29 cellular contexts compared by ENCODE assay signal in genomic region chr7:143452495-143452894, GRCh38. TPM values are rescaled to one million over a fixed set of nuclear protein-coding genes. Genes with fewer than 3 reads are reported as not detected.
"Had no signal": no experiment of that assay in that cellular context is flagged by ENCODE, and none has a peak within 500 bp of the region (broad histone marks: within the 10 kb centered on the region; RNA-seq: fewer than 3 reads in every experiment).

No MANE protein-coding gene starts in this region.

- H3K9me3 ChIP-seq: gastrocnemius medialis, left ventricle myocardium inferior, sigmoid colon, thoracic aorta had no signal

- H3K27me3 Mint-ChIP-seq: activated CD4-positive, alpha-beta memory T cell treated with anti-CD3 and anti-CD28 coated beads, Interleukin-2, amount 10 ng/mL, durations not matched to agents 7 days and 5 days; activated naive CD4-positive, alpha-beta T cell treated with anti-CD3 and anti-CD28 coated beads, Interleukin-2, amount 10 ng/mL, durations not matched to agents 7 days and 5 days; brain had no signal

- H3K4me1 Mint-ChIP-seq: activated CD4-positive, alpha-beta memory T cell treated with anti-CD3 and anti-CD28 coated beads, Interleukin-2, amount 10 ng/mL, durations not matched to agents 7 days and 5 days; activated CD8-positive, alpha-beta memory T cell treated with anti-CD3 and anti-CD28 coated beads, Interleukin-2, amount 10 ng/mL, durations not matched to agents 7 days and 5 days; activated naive CD4-positive, alpha-beta T cell treated with anti-CD3 and anti-CD28 coated beads, Interleukin-2, amount 10 ng/mL, durations not matched to agents 7 days and 5 days; nephron had no signal

- H3K36me3 ChIP-seq: gastrocnemius medialis, left ventricle myocardium inferior, sigmoid colon, thoracic aorta had no signal

- DNase-seq: activated CD4-positive, alpha-beta memory T cell treated with anti-CD3 and anti-CD28 coated beads, Interleukin-2, amount 10 ng/mL, durations not matched to agents 7 days and 5 days; activated CD4-positive, alpha-beta T cell treated with anti-CD3 and anti-CD28 coated beads for 4 hours; activated CD4-positive, CD25-positive, alpha-beta regulatory T cell; activated CD8-positive, alpha-beta memory T cell treated with anti-CD3 and anti-CD28 coated beads, Interleukin-2, amount 10 ng/mL, durations not matched to agents 7 days and 5 days; activated effector memory CD4-positive, alpha-beta T cell treated with anti-CD3 and anti-CD28 coated beads, Interleukin-2, amount 50 U/mL, for 16 hours; activated naive CD4-positive, alpha-beta T cell treated with anti-CD3 and anti-CD28 coated beads, Interleukin-2, amount 10 ng/mL, durations not matched to agents 7 days and 5 days; activated T-cell treated with anti-CD3 and anti-CD28 coated beads for 4 hours; anterior cingulate cortex; caudate nucleus; dermis blood vessel endothelial cell; effector CD8-positive, alpha-beta T cell; erythroblast; gastrocnemius medialis; hippocampal formation; left ventricle myocardium inferior; nucleus accumbens; posterior cingulate gyrus; sigmoid colon; stimulated activated CD4-positive, alpha-beta T cell treated with anti-CD3 and anti-CD28 coated beads, Interleukin-2, amount 100 ng/mL, for 48 hours; stimulated activated CD8-positive, alpha-beta memory T cell treated with anti-CD3 and anti-CD28 coated beads, Interleukin-4, amount 100 ng/mL, for 48 hours; stimulated activated naive CD4-positive, alpha-beta T cell; SW 1271; T-helper 17 cell had no signal

- H3K27ac ChIP-seq: gastrocnemius medialis, left ventricle myocardium inferior, sigmoid colon, thoracic aorta had no signal

- H3K4me3 Mint-ChIP-seq: activated CD4-positive, alpha-beta memory T cell treated with anti-CD3 and anti-CD28 coated beads, Interleukin-2, amount 10 ng/mL, durations not matched to agents 7 days and 5 days; activated CD8-positive, alpha-beta memory T cell treated with anti-CD3 and anti-CD28 coated beads, Interleukin-2, amount 10 ng/mL, durations not matched to agents 7 days and 5 days; activated naive CD4-positive, alpha-beta T cell treated with anti-CD3 and anti-CD28 coated beads, Interleukin-2, amount 10 ng/mL, durations not matched to agents 7 days and 5 days; brain; nephron; T-helper 17 cell had no signal

- H3K27ac Mint-ChIP-seq: activated CD4-positive, alpha-beta memory T cell treated with anti-CD3 and anti-CD28 coated beads, Interleukin-2, amount 10 ng/mL, durations not matched to agents 7 days and 5 days; activated CD8-positive, alpha-beta memory T cell treated with anti-CD3 and anti-CD28 coated beads, Interleukin-2, amount 10 ng/mL, durations not matched to agents 7 days and 5 days; activated naive CD4-positive, alpha-beta T cell treated with anti-CD3 and anti-CD28 coated beads, Interleukin-2, amount 10 ng/mL, durations not matched to agents 7 days and 5 days; nephron; T-helper 17 cell had no signal

- H3K36me3 Mint-ChIP-seq: activated CD8-positive, alpha-beta memory T cell treated with anti-CD3 and anti-CD28 coated beads, Interleukin-2, amount 10 ng/mL, durations not matched to agents 7 days and 5 days; activated naive CD4-positive, alpha-beta T cell treated with anti-CD3 and anti-CD28 coated beads, Interleukin-2, amount 10 ng/mL, durations not matched to agents 7 days and 5 days; brain had no signal

- ATAC-seq: activated CD8-positive, alpha-beta memory T cell treated with anti-CD3 and anti-CD28 coated beads, Interleukin-2, amount 10 ng/mL, durations not matched to agents 7 days and 5 days; gastrocnemius medialis; T-helper 17 cell had no signal

- H3K27me3 ChIP-seq: gastrocnemius medialis, sigmoid colon had no signal

- H3K4me1 ChIP-seq: gastrocnemius medialis, left ventricle myocardium inferior, sigmoid colon had no signal

- H3K9me3 Mint-ChIP-seq: activated CD4-positive, alpha-beta memory T cell treated with anti-CD3 and anti-CD28 coated beads, Interleukin-2, amount 10 ng/mL, durations not matched to agents 7 days and 5 days; activated naive CD4-positive, alpha-beta T cell treated with anti-CD3 and anti-CD28 coated beads, Interleukin-2, amount 10 ng/mL, durations not matched to agents 7 days and 5 days; brain; nephron had no signal

- H3K4me3 ChIP-seq: gastrocnemius medialis, left ventricle myocardium inferior, sigmoid colon, thoracic aorta had no signal

RNA-seq across cellular contexts. Expression of gene TAS2R60, which starts 9.2 kb away (rescaled TPM):
- total RNA-seq: activated CD4-positive, alpha-beta memory T cell treated with anti-CD3 and anti-CD28 coated beads, Interleukin-2, amount 10 ng/mL, durations not matched to agents 7 days and 5 days; activated CD8-positive, alpha-beta memory T cell treated with anti-CD3 and anti-CD28 coated beads, Interleukin-2, amount 10 ng/mL, durations not matched to agents 7 days and 5 days; dermis blood vessel endothelial cell; gastrocnemius medialis; left ventricle myocardium inferior; lung microvascular endothelial cell; renal cortical epithelial cell; sigmoid colon had no signal
- polyA plus RNA-seq: sigmoid colon had no signal

RNA-seq across cellular contexts. Expression of gene TAS2R41, which starts 25.2 kb away (rescaled TPM):
- total RNA-seq: activated CD4-positive, alpha-beta memory T cell treated with anti-CD3 and anti-CD28 coated beads, Interleukin-2, amount 10 ng/mL, durations not matched to agents 7 days and 5 days; activated CD8-positive, alpha-beta memory T cell treated with anti-CD3 and anti-CD28 coated beads, Interleukin-2, amount 10 ng/mL, durations not matched to agents 7 days and 5 days; dermis blood vessel endothelial cell; gastrocnemius medialis; left ventricle myocardium inferior; lung microvascular endothelial cell; renal cortical epithelial cell; ureter had no signal
- polyA plus RNA-seq: sigmoid colon had no signal

RNA-seq across cellular contexts. Expression of gene EPHA1, which starts 43.8 kb away (rescaled TPM):
- total RNA-seq: dermis blood vessel endothelial cell, gastrocnemius medialis, left ventricle myocardium inferior had no signal
